Comparison of ENCODE assay signal across 1 cellular context in the genomic region with DNA sequence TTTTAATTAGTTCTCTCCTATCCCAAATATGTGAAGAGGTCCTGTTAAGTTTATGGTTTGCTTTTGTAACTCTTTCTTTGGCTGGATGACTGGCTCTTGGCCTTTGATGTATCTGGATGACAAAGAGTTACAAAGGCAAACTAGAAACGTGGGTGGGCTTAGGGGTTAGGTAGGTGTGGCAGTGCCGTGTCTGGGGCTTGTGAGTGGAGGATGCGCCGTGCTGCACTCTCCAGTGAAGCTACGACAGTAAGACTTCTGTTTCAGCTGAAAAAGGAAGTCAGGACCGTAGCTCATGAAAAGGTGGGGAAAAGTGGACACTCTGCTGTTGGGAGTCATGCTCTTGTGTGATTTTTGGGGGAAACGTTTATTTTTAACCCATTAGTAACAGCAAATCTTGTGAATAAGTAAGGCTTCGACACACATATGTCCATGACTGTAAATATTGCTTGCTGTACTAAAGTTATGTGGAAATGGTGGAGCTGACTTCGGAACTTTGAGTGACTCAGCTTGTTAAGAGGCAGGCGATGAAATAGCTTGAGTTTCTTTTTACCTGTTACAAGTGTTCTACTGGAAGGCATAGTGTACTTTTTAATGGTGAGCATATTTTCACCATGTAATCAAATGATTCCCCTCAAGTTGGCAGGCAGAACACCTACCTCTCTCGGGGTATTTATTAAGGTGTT.
TF ChIP-seq lines count a peak whose summit lies in the region.

No MANE protein-coding gene starts in this region.

TF ChIP-seq in GM12878, 131 proteins besides CTCF, POLR2A, EP300 and RAD21 (continued from another document):
- TF ChIP-seq, protein P1, sequence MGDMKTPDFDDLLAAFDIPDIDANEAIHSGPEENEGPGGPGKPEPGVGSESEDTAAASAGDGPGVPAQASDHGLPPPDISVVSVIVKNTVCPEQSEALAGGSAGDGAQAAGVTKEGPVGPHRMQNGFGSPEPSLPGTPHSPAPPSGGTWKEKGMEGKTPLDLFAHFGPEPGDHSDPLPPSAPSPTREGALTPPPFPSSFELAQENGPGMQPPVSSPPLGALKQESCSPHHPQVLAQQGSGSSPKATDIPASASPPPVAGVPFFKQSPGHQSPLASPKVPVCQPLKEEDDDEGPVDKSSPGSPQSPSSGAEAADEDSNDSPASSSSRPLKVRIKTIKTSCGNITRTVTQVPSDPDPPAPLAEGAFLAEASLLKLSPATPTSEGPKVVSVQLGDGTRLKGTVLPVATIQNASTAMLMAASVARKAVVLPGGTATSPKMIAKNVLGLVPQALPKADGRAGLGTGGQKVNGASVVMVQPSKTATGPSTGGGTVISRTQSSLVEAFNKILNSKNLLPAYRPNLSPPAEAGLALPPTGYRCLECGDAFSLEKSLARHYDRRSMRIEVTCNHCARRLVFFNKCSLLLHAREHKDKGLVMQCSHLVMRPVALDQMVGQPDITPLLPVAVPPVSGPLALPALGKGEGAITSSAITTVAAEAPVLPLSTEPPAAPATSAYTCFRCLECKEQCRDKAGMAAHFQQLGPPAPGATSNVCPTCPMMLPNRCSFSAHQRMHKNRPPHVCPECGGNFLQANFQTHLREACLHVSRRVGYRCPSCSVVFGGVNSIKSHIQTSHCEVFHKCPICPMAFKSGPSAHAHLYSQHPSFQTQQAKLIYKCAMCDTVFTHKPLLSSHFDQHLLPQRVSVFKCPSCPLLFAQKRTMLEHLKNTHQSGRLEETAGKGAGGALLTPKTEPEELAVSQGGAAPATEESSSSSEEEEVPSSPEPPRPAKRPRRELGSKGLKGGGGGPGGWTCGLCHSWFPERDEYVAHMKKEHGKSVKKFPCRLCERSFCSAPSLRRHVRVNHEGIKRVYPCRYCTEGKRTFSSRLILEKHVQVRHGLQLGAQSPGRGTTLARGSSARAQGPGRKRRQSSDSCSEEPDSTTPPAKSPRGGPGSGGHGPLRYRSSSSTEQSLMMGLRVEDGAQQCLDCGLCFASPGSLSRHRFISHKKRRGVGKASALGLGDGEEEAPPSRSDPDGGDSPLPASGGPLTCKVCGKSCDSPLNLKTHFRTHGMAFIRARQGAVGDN (IDR thresholded peaks at IDR 0.05) = no peak; the same call in none of the 2 replicates
- TF ChIP-seq POU2F2 (IDR thresholded peaks at IDR 0.05; ENCODE audit: borderline replicate concordance, low read depth, low read length) (no peak), SPI1 (IDR thresholded peaks at IDR 0.05; ENCODE audit: borderline replicate concordance, insufficient read depth, low read depth, low read length) (peak; percentile 56), EED (IDR thresholded peaks at IDR 0.05; ENCODE audit: low read depth) (no peak; the same call in 1 of the 2 replicates), CREB1 (IDR thresholded peaks at IDR 0.05; ENCODE audit: low read depth) (no peak), ZNF274 (IDR thresholded peaks at IDR 0.05; ENCODE audit: insufficient read depth, insufficient read length) (no peak), BHLHE40 (IDR thresholded peaks at IDR 0.05; ENCODE audit: borderline replicate concordance in 1 of 2, low read depth in 2 of 2, low read length in 1 of 2) (no peak), ZZZ3 (IDR thresholded peaks at IDR 0.05; ENCODE audit: control insufficient read depth, insufficient read length, low read depth) (no peak), CHD4 (IDR thresholded peaks at IDR 0.05) (no peak), CEBPB (IDR thresholded peaks at IDR 0.05; ENCODE audit: borderline replicate concordance in 1 of 2, low read depth in 2 of 2, low read length in 2 of 2) (no peak), MEF2A (IDR thresholded peaks at IDR 0.05; ENCODE audit: insufficient read depth, low read depth, low read length) (no peak), STAT3 (IDR thresholded peaks at IDR 0.05; ENCODE audit: low read depth, low read length) (no peak), GATAD2B (conservative IDR thresholded peaks at IDR 0.05; ENCODE audit: low read depth) (peak; percentile 42; the same call in 1 of the 2 replicates), RB1 (IDR thresholded peaks at IDR 0.05; ENCODE audit: borderline replicate concordance) (no peak), MYC (IDR thresholded peaks at IDR 0.05; ENCODE audit: insufficient read depth, insufficient read length, insufficient replicate concordance, low read length, severe bottlenecking) (no peak), IKZF2 (IDR thresholded peaks at IDR 0.05) (peak in 1 of 2 experiments; percentile 21; a peak in 2 of 4 replicates), EGR1 (IDR thresholded peaks at IDR 0.05; ENCODE audit: borderline replicate concordance in 1 of 2, low read depth in 2 of 2, low read length in 2 of 2) (no peak), WRNIP1 (IDR thresholded peaks at IDR 0.05; ENCODE audit: borderline replicate concordance, low read depth, low read length) (no peak), JUNB (IDR thresholded peaks at IDR 0.05) (no peak), POLR2AphosphoS5 (IDR thresholded peaks at IDR 0.05; ENCODE audit: low read length) (0 out of 2 replicates have a peak, but pooled peaks have one; percentile 45), ASH2L (IDR thresholded peaks at IDR 0.05; ENCODE audit: borderline replicate concordance, low read depth) (peak; percentile 36; the same call in 1 of the 2 replicates), BACH1 (IDR thresholded peaks at IDR 0.05; ENCODE audit: borderline replicate concordance) (no peak), SMARCA5 (IDR thresholded peaks at IDR 0.05) (no peak)
- TF ChIP-seq, protein P2, sequence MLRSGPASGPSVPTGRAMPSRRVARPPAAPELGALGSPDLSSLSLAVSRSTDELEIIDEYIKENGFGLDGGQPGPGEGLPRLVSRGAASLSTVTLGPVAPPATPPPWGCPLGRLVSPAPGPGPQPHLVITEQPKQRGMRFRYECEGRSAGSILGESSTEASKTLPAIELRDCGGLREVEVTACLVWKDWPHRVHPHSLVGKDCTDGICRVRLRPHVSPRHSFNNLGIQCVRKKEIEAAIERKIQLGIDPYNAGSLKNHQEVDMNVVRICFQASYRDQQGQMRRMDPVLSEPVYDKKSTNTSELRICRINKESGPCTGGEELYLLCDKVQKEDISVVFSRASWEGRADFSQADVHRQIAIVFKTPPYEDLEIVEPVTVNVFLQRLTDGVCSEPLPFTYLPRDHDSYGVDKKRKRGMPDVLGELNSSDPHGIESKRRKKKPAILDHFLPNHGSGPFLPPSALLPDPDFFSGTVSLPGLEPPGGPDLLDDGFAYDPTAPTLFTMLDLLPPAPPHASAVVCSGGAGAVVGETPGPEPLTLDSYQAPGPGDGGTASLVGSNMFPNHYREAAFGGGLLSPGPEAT (IDR thresholded peaks at IDR 0.05; ENCODE audit: low read depth) = peak; percentile 47; the same call in 1 of the 2 replicates
TF ChIP-seq in GM12878: peak in this region for 18.
